ENCODE assay signal across 28 cellular contexts in the genomic region with DNA sequence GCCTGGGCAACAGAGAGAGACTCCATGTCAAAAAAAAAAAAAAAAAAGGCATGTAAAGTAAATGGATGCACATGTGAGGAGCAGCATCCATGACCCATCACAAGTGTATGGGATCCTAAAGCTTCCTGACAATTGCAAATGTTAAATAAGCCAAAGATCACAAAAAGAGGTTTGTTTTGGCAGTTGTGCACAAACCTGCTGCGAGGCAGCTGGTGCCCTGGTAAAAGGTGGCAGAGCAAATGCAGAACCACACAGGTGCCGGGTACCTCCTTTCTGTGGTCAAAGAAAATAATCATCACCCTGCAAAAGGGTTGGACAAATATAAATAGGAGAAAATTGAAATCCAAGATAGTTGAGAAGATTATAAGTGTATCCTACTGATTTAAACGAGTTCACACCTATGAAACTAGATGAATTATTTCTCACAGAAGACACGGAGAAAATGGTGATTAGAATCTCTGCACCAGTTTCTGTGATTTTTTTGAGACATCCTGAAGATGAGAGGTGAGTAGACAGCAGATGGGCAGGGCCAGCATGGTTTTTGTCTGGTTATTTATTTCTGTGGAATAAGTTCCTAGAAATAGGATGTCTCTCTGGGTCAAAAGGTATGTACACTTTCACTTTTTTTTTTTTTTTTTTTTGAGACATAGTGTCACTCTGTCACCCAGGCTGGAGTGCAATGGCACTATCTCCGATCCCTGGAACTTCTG.
"Had no signal": no experiment of that assay in that cellular context is flagged by ENCODE, and none has a peak within 500 bp of the region (broad histone marks: within the 10 kb centered on the region; RNA-seq: fewer than 3 reads in every experiment).

No MANE protein-coding gene starts in this region.

- H3K4me1 ChIP-seq: neural progenitor cell, parathyroid adenoma, right lobe of liver, suprapubic skin, transverse colon, upper lobe of right lung, uterus had no signal

- ATAC-seq: esophagus mucosa; gastrocnemius medialis; heart left ventricle; left lobe of liver; naive thymus-derived CD4-positive, alpha-beta T cell; right lobe of liver; stimulated activated naive CD8-positive, alpha-beta T cell treated with anti-CD3 and anti-CD28 coated beads, Interleukin-15, amount 100 ng/mL, for 72 hours; upper lobe of right lung had no signal

- H3K4me3 ChIP-seq: dorsolateral prefrontal cortex, gastrocnemius medialis, heart left ventricle, hepatocyte, neural progenitor cell, right lobe of liver, smooth muscle cell, suprapubic skin, transverse colon, upper lobe of right lung, uterus had no signal

- H3K9me3 ChIP-seq: gastrocnemius medialis, right lobe of liver, suprapubic skin, transverse colon, upper lobe of right lung, uterus had no signal

- H3K27ac ChIP-seq: dorsolateral prefrontal cortex, epithelial cell of prostate, gastrocnemius medialis, heart left ventricle, hepatocyte, neural progenitor cell, parathyroid adenoma, right lobe of liver, suprapubic skin, transverse colon, upper lobe of right lung, uterus had no signal

- DNase-seq: effector CD8-positive, alpha-beta T cell; endodermal cell; foreskin fibroblast; gastrocnemius medialis; heart left ventricle; kidney; mesendoderm; midbrain; naive thymus-derived CD4-positive, alpha-beta T cell; right lobe of liver; stimulated activated CD4-positive, alpha-beta T cell treated with anti-CD3 and anti-CD28 coated beads, Interleukin-12 subunit alpha, Interleukin-12 subunit beta, amount 100 ng/mL, for 4 hours; stimulated activated CD4-positive, alpha-beta T cell treated with anti-CD3 and anti-CD28 coated beads, Interleukin-1b, Interleukin-23, amount 100 ng/mL, for 48 hours; stimulated activated CD4-positive, alpha-beta T cell treated with anti-CD3 and anti-CD28 coated beads, Interleukin-4, amount 100 ng/mL, for 1 hour; stimulated activated CD8-positive, alpha-beta memory T cell treated with anti-CD3 and anti-CD28 coated beads, Interleukin-4, amount 100 ng/mL, for 48 hours; stimulated activated naive CD4-positive, alpha-beta T cell; stimulated activated naive CD8-positive, alpha-beta T cell treated with anti-CD3 and anti-CD28 coated beads, Interleukin-15, amount 100 ng/mL, for 72 hours; transverse colon; upper lobe of right lung; uterus had no signal

- H3K36me3 ChIP-seq: gastrocnemius medialis, heart left ventricle, neural progenitor cell, right lobe of liver, suprapubic skin, transverse colon, upper lobe of right lung, uterus had no signal

- H3K27me3 ChIP-seq: gastrocnemius medialis, heart left ventricle, hepatocyte, neural progenitor cell, right lobe of liver, suprapubic skin, transverse colon, upper lobe of right lung, uterus had no signal
